1 cellular context compared by ENCODE assay signal in genomic region chr1:16903054-16903453, GRCh38.
A peak's percentile ranks its signal among the peaks of the same experiment; 100 is the strongest.
TF ChIP-seq lines count a peak whose summit lies in the region.

No MANE protein-coding gene starts in this region.

TF ChIP-seq in K562, 482 proteins besides CTCF, POLR2A, EP300 and RAD21 (continued from another document):
- peak; percentile 19; the same call in 1 of the 2 replicates for TF ChIP-seq ATF3 (IDR thresholded peaks at IDR 0.05)
- TF ChIP-seq ATF3 (CRISPR knock-in tag; conservative IDR thresholded peaks at IDR 0.05), result no peak
- no peak for TF ChIP-seq CBX8 (IDR thresholded peaks at IDR 0.05; ENCODE audit: borderline replicate concordance, extremely low read depth, low read depth, low read length, poor library complexity, severe bottlenecking)
- no peak for TF ChIP-seq OTX1 (CRISPR knock-in tag; IDR thresholded peaks at IDR 0.05)
- TF ChIP-seq ZNF592 (IDR thresholded peaks at IDR 0.05), result 0 out of 2 replicates have a peak, but pooled peaks have one; percentile 51
- TF ChIP-seq SPI1 (IDR thresholded peaks at IDR 0.05; ENCODE audit: borderline replicate concordance, low read depth, low read length), result no peak
- TF ChIP-seq CAMTA2 (CRISPR knock-in tag; conservative IDR thresholded peaks at IDR 0.05), result no peak
- no peak for TF ChIP-seq SRF (CRISPR knock-in tag; IDR thresholded peaks at IDR 0.05)
- TF ChIP-seq ZNF124 (CRISPR knock-in tag; IDR thresholded peaks at IDR 0.05), result no peak
- TF ChIP-seq MAFF (IDR thresholded peaks at IDR 0.05; ENCODE audit: low read length), result no peak
- no peak for TF ChIP-seq U2AF1 (optimal IDR thresholded peaks at IDR 0.05; ENCODE audit: low read depth, low read length)
- TF ChIP-seq SP1 (CRISPR knock-in tag; IDR thresholded peaks at IDR 0.05), result no peak
- no peak for TF ChIP-seq NFE2 (IDR thresholded peaks at IDR 0.05; ENCODE audit: low read depth)
- TF ChIP-seq SMARCA5 (IDR thresholded peaks at IDR 0.05), result no peak
- TF ChIP-seq FOXJ2 (tag; IDR thresholded peaks at IDR 0.05), result no peak
- TF ChIP-seq ZNF507 (tag; conservative IDR thresholded peaks at IDR 0.05), result no peak
- TF ChIP-seq ZNF407 (IDR thresholded peaks at IDR 0.05; ENCODE audit: low read depth), result no peak
- no peak for TF ChIP-seq LARP7 (IDR thresholded peaks at IDR 0.05)
- no peak for TF ChIP-seq TRIM28 (IDR thresholded peaks at IDR 0.05)
- no peak for TF ChIP-seq ERF (CRISPR knock-in tag; IDR thresholded peaks at IDR 0.05)
- TF ChIP-seq ZNF436 (CRISPR knock-in tag; IDR thresholded peaks at IDR 0.05), result no peak
- no peak for TF ChIP-seq ZNF561 (CRISPR knock-in tag; conservative IDR thresholded peaks at IDR 0.05)
- no peak for TF ChIP-seq ZNF277 (CRISPR knock-in tag; IDR thresholded peaks at IDR 0.05; ENCODE audit: borderline replicate concordance)
- peak; percentile 36; the same call in 1 of the 2 replicates for TF ChIP-seq ZNF644 (tag; IDR thresholded peaks at IDR 0.05; ENCODE audit: low read depth)
- TF ChIP-seq ZBTB40 (IDR thresholded peaks at IDR 0.05), result no peak
- no peak for TF ChIP-seq ZBTB40 (CRISPR knock-in tag; IDR thresholded peaks at IDR 0.05)
- no peak for TF ChIP-seq RUNX1 (IDR thresholded peaks at IDR 0.05; ENCODE audit: low read depth)
- TF ChIP-seq ZKSCAN8 (CRISPR knock-in tag; IDR thresholded peaks at IDR 0.05), result no peak
- no peak for TF ChIP-seq GABPA (tag; conservative IDR thresholded peaks at IDR 0.05; ENCODE audit: low read depth)
- no peak for TF ChIP-seq TBP (optimal IDR thresholded peaks at IDR 0.05; ENCODE audit: low read depth, low read length)
- peak in 1 of 2 experiments; percentile 18; a peak in 1 of 4 replicates for TF ChIP-seq MLLT1 (IDR thresholded peaks at IDR 0.05)
- no peak for TF ChIP-seq SIN3A (IDR thresholded peaks at IDR 0.05; ENCODE audit: borderline replicate concordance in 2 of 2, control insufficient read depth in 1 of 2, low read depth in 2 of 2, low read length in 2 of 2)
- TF ChIP-seq MAZ (CRISPR knock-in tag; conservative IDR thresholded peaks at IDR 0.05 in 1 of 2, IDR thresholded peaks at IDR 0.05 in 1 of 2), result no peak
- TF ChIP-seq TEAD2 (tag; IDR thresholded peaks at IDR 0.05), result no peak
- no peak for TF ChIP-seq THRAP3 (IDR thresholded peaks at IDR 0.05; ENCODE audit: borderline replicate concordance)
- no peak for TF ChIP-seq ZNF239 (CRISPR knock-in tag; IDR thresholded peaks at IDR 0.05)
